Comparison of ENCODE assay signal across 1 cellular context in the genomic region with DNA sequence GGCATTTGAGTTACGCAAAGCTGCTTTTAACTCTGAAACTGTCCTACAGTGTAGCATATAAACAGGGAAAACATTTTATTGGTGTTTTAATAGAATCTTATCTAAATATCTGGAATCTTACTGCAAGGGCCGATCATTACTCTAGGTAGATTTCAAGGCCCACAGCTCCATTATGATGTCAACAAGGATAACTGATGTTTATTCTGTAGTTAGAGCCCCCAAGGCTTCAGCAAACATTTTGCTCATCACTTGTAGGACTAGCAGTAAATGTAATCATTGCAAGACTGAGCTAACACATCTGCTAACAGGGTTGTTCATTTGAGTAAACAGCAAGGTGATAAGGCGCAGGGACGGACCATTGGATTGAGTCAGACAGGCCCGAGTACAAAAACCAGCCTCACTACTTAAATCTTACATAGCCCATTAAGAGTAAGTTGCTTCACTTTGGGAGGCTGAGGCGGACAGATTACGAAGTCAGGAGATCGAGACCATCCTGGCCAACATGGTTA.
TF ChIP-seq lines count a peak whose summit lies in the region.

No MANE protein-coding gene starts in this region.

TF ChIP-seq in HepG2, 621 proteins besides CTCF, POLR2A, EP300 and RAD21 (continued from another document and continues in another):
- TF ChIP-seq MED1 (CRISPR knock-in tag; IDR thresholded peaks at IDR 0.05) (peak; percentile 96), ARNT (IDR thresholded peaks at IDR 0.05) (no peak), JDP2 (CRISPR knock-in tag; IDR thresholded peaks at IDR 0.05; ENCODE audit: borderline replicate concordance) (no peak; the same call in 1 of the 2 replicates), RFXANK (CRISPR knock-in tag; IDR thresholded peaks at IDR 0.05) (no peak), HHEX (CRISPR knock-in tag; IDR thresholded peaks at IDR 0.05) (peak; percentile 96), ZNF790 (CRISPR knock-in tag; IDR thresholded peaks at IDR 0.05; ENCODE audit: borderline replicate concordance) (no peak), AGO1 (IDR thresholded peaks at IDR 0.05; ENCODE audit: low read depth, low read length, poor library complexity, severe bottlenecking) (no peak), CCDC6 (CRISPR knock-in tag; IDR thresholded peaks at IDR 0.05) (peak; percentile 79), ZNF772 (CRISPR knock-in tag; IDR thresholded peaks at IDR 0.05) (peak; percentile 87), ONECUT2 (CRISPR knock-in tag; IDR thresholded peaks at IDR 0.05) (peak; percentile 72), ZNF546 (CRISPR knock-in tag; conservative IDR thresholded peaks at IDR 0.05) (no peak), ZNF720 (CRISPR knock-in tag; IDR thresholded peaks at IDR 0.05) (no peak), RORA (CRISPR knock-in tag; IDR thresholded peaks at IDR 0.05) (peak; percentile 74; the same call in 1 of the 2 replicates), FOXM1 (CRISPR knock-in tag; IDR thresholded peaks at IDR 0.05) (no peak), ZNF703 (CRISPR knock-in tag; IDR thresholded peaks at IDR 0.05; ENCODE audit: borderline replicate concordance) (peak; percentile 94), GPN1 (CRISPR knock-in tag; IDR thresholded peaks at IDR 0.05; ENCODE audit: borderline replicate concordance) (no peak), TRIM24 (CRISPR knock-in tag; IDR thresholded peaks at IDR 0.05) (no peak), ZNF777 (CRISPR knock-in tag; IDR thresholded peaks at IDR 0.05) (no peak), ZNF24 (IDR thresholded peaks at IDR 0.05) (no peak), ZNF629 (CRISPR knock-in tag; conservative IDR thresholded peaks at IDR 0.05) (peak; percentile 86), DMAP1 (CRISPR knock-in tag; IDR thresholded peaks at IDR 0.05) (no peak), FOXA1 (IDR thresholded peaks at IDR 0.05) (peak; percentile 98), FOXA1 (CRISPR knock-in tag; IDR thresholded peaks at IDR 0.05) (peak; percentile 98), CREB1 (IDR thresholded peaks at IDR 0.05) (peak; percentile 71), CREB1 (CRISPR knock-in tag; IDR thresholded peaks at IDR 0.05) (peak; percentile 73; the same call in 1 of the 2 replicates), KLF15 (CRISPR knock-in tag; IDR thresholded peaks at IDR 0.05; ENCODE audit: borderline replicate concordance) (no peak), ZNF180 (CRISPR knock-in tag; IDR thresholded peaks at IDR 0.05; ENCODE audit: borderline replicate concordance, low read depth) (no peak), ZNF879 (CRISPR knock-in tag; IDR thresholded peaks at IDR 0.05) (no peak), ZFP36L1 (CRISPR knock-in tag; IDR thresholded peaks at IDR 0.05) (peak; percentile 89; the same call in 1 of the 2 replicates), ZNF337 (CRISPR knock-in tag; IDR thresholded peaks at IDR 0.05; ENCODE audit: borderline replicate concordance, low read depth) (peak; percentile 77; the same call in 1 of the 2 replicates), ZNF253 (CRISPR knock-in tag; IDR thresholded peaks at IDR 0.05; ENCODE audit: borderline replicate concordance) (no peak), TAF1 (CRISPR knock-in tag; IDR thresholded peaks at IDR 0.05) (no peak), RBFOX2 (IDR thresholded peaks at IDR 0.05; ENCODE audit: low read depth, low read length) (no peak), ATRX (CRISPR knock-in tag; IDR thresholded peaks at IDR 0.05; ENCODE audit: borderline replicate concordance) (no peak), BHLHE40 (IDR thresholded peaks at IDR 0.05; ENCODE audit: low read length) (no peak), ATM (IDR thresholded peaks at IDR 0.05; ENCODE audit: borderline replicate concordance) (no peak), HOXA3 (CRISPR knock-in tag; IDR thresholded peaks at IDR 0.05) (peak; percentile 86), KDM6A (CRISPR knock-in tag; IDR thresholded peaks at IDR 0.05; ENCODE audit: low read depth) (peak; percentile 67; the same call in 1 of the 2 replicates), ZBTB21 (CRISPR knock-in tag; IDR thresholded peaks at IDR 0.05) (peak; percentile 90), GFI1 (CRISPR knock-in tag; IDR thresholded peaks at IDR 0.05; ENCODE audit: borderline replicate concordance) (peak; percentile 94), THYN1 (CRISPR knock-in tag; IDR thresholded peaks at IDR 0.05; ENCODE audit: borderline replicate concordance, low read depth) (no peak), ZNF256 (CRISPR knock-in tag; conservative IDR thresholded peaks at IDR 0.05) (no peak), ZNF225 (CRISPR knock-in tag; IDR thresholded peaks at IDR 0.05) (no peak), ATAD3A (CRISPR knock-in tag; IDR thresholded peaks at IDR 0.05) (no peak), ZSCAN22 (CRISPR knock-in tag; IDR thresholded peaks at IDR 0.05) (no peak), ZNF33B (CRISPR knock-in tag; IDR thresholded peaks at IDR 0.05) (0 out of 2 replicates have a peak, but pooled peaks have one; percentile 32), ZNF317 (CRISPR knock-in tag; IDR thresholded peaks at IDR 0.05) (peak; percentile 91), SMARCC2 (IDR thresholded peaks at IDR 0.05) (0 out of 2 replicates have a peak, but pooled peaks have one; percentile 22), RXRA (CRISPR knock-in tag; IDR thresholded peaks at IDR 0.05) (peak; percentile 37; the same call in 1 of the 2 replicates), ZMYM4 (CRISPR knock-in tag; IDR thresholded peaks at IDR 0.05) (peak; percentile 98)
- TF ChIP-seq, protein P1, sequence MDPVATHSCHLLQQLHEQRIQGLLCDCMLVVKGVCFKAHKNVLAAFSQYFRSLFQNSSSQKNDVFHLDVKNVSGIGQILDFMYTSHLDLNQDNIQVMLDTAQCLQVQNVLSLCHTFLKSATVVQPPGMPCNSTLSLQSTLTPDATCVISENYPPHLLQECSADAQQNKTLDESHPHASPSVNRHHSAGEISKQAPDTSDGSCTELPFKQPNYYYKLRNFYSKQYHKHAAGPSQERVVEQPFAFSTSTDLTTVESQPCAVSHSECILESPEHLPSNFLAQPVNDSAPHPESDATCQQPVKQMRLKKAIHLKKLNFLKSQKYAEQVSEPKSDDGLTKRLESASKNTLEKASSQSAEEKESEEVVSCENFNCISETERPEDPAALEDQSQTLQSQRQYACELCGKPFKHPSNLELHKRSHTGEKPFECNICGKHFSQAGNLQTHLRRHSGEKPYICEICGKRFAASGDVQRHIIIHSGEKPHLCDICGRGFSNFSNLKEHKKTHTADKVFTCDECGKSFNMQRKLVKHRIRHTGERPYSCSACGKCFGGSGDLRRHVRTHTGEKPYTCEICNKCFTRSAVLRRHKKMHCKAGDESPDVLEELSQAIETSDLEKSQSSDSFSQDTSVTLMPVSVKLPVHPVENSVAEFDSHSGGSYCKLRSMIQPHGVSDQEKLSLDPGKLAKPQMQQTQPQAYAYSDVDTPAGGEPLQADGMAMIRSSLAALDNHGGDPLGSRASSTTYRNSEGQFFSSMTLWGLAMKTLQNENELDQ (CRISPR knock-in tag; IDR thresholded peaks at IDR 0.05; ENCODE audit: borderline replicate concordance): no peak
- TF ChIP-seq, protein P2, sequence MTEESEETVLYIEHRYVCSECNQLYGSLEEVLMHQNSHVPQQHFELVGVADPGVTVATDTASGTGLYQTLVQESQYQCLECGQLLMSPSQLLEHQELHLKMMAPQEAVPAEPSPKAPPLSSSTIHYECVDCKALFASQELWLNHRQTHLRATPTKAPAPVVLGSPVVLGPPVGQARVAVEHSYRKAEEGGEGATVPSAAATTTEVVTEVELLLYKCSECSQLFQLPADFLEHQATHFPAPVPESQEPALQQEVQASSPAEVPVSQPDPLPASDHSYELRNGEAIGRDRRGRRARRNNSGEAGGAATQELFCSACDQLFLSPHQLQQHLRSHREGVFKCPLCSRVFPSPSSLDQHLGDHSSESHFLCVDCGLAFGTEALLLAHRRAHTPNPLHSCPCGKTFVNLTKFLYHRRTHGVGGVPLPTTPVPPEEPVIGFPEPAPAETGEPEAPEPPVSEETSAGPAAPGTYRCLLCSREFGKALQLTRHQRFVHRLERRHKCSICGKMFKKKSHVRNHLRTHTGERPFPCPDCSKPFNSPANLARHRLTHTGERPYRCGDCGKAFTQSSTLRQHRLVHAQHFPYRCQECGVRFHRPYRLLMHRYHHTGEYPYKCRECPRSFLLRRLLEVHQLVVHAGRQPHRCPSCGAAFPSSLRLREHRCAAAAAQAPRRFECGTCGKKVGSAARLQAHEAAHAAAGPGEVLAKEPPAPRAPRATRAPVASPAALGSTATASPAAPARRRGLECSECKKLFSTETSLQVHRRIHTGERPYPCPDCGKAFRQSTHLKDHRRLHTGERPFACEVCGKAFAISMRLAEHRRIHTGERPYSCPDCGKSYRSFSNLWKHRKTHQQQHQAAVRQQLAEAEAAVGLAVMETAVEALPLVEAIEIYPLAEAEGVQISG (CRISPR knock-in tag; IDR thresholded peaks at IDR 0.05): peak; percentile 60
- TF ChIP-seq, protein P3, sequence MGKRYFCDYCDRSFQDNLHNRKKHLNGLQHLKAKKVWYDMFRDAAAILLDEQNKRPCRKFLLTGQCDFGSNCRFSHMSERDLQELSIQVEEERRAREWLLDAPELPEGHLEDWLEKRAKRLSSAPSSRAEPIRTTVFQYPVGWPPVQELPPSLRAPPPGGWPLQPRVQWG (CRISPR knock-in tag; IDR thresholded peaks at IDR 0.05; ENCODE audit: borderline replicate concordance, low read depth): no peak
- TF ChIP-seq, protein P4, sequence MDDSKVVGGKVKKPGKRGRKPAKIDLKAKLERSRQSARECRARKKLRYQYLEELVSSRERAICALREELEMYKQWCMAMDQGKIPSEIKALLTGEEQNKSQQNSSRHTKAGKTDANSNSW (CRISPR knock-in tag; IDR thresholded peaks at IDR 0.05; ENCODE audit: borderline replicate concordance): no peak
- TF ChIP-seq, protein P5, sequence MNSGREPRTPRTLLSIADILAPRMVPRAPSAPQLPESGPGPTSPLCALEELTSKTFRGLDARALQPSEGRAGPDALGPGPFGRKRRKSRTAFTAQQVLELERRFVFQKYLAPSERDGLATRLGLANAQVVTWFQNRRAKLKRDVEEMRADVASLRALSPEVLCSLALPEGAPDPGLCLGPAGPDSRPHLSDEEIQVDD (CRISPR knock-in tag; IDR thresholded peaks at IDR 0.05; ENCODE audit: borderline replicate concordance): no peak
- TF ChIP-seq, protein P6, sequence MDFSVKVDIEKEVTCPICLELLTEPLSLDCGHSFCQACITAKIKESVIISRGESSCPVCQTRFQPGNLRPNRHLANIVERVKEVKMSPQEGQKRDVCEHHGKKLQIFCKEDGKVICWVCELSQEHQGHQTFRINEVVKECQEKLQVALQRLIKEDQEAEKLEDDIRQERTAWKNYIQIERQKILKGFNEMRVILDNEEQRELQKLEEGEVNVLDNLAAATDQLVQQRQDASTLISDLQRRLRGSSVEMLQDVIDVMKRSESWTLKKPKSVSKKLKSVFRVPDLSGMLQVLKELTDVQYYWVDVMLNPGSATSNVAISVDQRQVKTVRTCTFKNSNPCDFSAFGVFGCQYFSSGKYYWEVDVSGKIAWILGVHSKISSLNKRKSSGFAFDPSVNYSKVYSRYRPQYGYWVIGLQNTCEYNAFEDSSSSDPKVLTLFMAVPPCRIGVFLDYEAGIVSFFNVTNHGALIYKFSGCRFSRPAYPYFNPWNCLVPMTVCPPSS (IDR thresholded peaks at IDR 0.05): no peak
- TF ChIP-seq, protein P7, sequence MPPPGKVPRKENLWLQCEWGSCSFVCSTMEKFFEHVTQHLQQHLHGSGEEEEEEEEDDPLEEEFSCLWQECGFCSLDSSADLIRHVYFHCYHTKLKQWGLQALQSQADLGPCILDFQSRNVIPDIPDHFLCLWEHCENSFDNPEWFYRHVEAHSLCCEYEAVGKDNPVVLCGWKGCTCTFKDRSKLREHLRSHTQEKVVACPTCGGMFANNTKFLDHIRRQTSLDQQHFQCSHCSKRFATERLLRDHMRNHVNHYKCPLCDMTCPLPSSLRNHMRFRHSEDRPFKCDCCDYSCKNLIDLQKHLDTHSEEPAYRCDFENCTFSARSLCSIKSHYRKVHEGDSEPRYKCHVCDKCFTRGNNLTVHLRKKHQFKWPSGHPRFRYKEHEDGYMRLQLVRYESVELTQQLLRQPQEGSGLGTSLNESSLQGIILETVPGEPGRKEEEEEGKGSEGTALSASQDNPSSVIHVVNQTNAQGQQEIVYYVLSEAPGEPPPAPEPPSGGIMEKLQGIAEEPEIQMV (CRISPR knock-in tag; IDR thresholded peaks at IDR 0.05; ENCODE audit: low read depth): peak; percentile 47; the same call in 1 of the 2 replicates
- TF ChIP-seq, protein P8, sequence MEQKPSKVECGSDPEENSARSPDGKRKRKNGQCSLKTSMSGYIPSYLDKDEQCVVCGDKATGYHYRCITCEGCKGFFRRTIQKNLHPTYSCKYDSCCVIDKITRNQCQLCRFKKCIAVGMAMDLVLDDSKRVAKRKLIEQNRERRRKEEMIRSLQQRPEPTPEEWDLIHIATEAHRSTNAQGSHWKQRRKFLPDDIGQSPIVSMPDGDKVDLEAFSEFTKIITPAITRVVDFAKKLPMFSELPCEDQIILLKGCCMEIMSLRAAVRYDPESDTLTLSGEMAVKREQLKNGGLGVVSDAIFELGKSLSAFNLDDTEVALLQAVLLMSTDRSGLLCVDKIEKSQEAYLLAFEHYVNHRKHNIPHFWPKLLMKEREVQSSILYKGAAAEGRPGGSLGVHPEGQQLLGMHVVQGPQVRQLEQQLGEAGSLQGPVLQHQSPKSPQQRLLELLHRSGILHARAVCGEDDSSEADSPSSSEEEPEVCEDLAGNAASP (CRISPR knock-in tag; IDR thresholded peaks at IDR 0.05; ENCODE audit: borderline replicate concordance): peak; percentile 76; the same call in 1 of the 2 replicates
- TF ChIP-seq, protein P9, sequence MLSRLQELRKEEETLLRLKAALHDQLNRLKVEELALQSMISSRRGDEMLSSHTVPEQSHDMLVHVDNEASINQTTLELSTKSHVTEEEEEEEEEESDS (CRISPR knock-in tag; IDR thresholded peaks at IDR 0.05; ENCODE audit: borderline replicate concordance): no peak
- TF ChIP-seq, protein P10, sequence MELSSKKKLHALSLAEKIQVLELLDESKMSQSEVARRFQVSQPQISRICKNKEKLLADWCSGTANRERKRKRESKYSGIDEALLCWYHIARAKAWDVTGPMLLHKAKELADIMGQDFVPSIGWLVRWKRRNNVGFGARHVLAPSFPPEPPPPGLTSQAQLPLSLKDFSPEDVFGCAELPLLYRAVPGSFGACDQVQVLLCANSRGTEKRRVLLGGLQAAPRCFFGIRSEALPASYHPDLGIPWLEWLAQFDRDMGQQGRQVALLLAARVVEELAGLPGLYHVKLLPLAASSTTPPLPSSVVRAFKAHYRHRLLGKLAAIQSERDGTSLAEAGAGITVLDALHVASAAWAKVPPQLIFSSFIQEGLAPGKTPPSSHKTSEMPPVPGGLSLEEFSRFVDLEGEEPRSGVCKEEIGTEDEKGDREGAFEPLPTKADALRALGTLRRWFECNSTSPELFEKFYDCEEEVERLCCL (CRISPR knock-in tag; IDR thresholded peaks at IDR 0.05; ENCODE audit: borderline replicate concordance): no peak
- TF ChIP-seq, protein P11, sequence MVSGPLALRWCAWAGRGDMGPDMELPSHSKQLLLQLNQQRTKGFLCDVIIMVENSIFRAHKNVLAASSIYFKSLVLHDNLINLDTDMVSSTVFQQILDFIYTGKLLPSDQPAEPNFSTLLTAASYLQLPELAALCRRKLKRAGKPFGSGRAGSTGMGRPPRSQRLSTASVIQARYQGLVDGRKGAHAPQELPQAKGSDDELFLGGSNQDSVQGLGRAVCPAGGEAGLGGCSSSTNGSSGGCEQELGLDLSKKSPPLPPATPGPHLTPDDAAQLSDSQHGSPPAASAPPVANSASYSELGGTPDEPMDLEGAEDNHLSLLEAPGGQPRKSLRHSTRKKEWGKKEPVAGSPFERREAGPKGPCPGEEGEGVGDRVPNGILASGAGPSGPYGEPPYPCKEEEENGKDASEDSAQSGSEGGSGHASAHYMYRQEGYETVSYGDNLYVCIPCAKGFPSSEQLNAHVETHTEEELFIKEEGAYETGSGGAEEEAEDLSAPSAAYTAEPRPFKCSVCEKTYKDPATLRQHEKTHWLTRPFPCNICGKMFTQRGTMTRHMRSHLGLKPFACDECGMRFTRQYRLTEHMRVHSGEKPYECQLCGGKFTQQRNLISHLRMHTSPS (CRISPR knock-in tag; IDR thresholded peaks at IDR 0.05; ENCODE audit: low read depth): no peak
